In the genomic region with DNA sequence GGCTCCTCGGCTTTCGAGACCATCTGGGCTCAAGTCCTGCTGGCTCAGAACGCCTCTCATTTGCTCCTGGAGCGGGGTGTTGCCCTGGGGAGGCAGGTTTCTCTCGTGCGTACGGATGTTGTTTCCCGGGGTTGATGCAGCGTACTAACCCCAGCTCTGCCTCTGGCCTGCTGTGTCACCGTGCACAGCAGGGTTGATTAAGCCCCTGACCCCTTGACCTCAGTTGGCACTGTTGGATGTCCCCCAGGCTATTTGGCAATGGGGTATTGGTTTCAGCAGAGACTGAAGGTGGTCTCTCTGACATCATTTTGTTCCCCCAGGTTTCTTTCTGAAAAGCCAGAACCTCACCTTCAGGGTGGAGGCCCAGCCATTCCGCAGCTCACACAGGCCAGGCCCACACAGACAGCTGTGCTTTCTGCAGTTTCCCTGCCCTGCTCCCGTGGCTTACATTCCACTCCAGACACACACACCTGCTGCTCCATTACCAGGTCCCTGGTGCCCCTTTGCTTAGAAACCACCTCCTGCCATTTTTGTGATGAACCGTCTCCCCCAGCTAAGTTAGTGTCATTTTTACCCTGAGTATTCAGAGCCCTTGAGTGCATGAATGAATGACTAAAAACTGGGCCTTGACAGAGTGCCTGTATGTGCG, we compare ENCODE assay signal across 1 cellular context.
TF ChIP-seq lines count a peak whose summit lies in the region.

No MANE protein-coding gene starts in this region.

TF ChIP-seq in IMR-90, 13 proteins besides CTCF, POLR2A, EP300 and RAD21:
- no peak for TF ChIP-seq MAFK (IDR thresholded peaks at IDR 0.05; ENCODE audit: low read depth, low read length)
- TF ChIP-seq MXI1 (IDR thresholded peaks at IDR 0.05; ENCODE audit: borderline replicate concordance, low read depth, low read length) = no peak
- TF ChIP-seq NFE2L2 (IDR thresholded peaks at IDR 0.05; ENCODE audit: low read depth, low read length) = no peak
